Comparison of ENCODE assay signal across 1 cellular context in genomic region chr1:93878501-93878888, GRCh38.
TF ChIP-seq lines count a peak whose summit lies in the region.

No MANE protein-coding gene starts in this region.

TF ChIP-seq in K562, 482 proteins besides CTCF, POLR2A, EP300 and RAD21 (continued from another document):
- TF ChIP-seq, protein P1, sequence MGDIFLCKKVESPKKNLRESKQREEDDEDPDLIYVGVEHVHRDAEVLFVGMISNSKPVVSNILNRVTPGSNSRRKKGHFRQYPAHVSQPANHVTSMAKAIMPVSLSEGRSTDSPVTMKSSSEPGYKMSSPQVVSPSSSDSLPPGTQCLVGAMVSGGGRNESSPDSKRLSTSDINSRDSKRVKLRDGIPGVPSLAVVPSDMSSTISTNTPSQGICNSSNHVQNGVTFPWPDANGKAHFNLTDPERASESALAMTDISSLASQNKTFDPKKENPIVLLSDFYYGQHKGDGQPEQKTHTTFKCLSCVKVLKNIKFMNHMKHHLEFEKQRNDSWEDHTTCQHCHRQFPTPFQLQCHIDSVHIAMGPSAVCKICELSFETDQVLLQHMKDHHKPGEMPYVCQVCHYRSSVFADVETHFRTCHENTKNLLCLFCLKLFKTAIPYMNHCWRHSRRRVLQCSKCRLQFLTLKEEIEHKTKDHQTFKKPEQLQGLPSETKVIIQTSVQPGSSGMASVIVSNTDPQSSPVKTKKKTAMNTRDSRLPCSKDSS (IDR thresholded peaks at IDR 0.05; ENCODE audit: low read depth, partially characterized antibody): no peak
- TF ChIP-seq TEAD1 (CRISPR knock-in tag; IDR thresholded peaks at IDR 0.05) (no peak; a peak in 2 of 4 replicates), KAT7 (CRISPR knock-in tag; IDR thresholded peaks at IDR 0.05; ENCODE audit: borderline replicate concordance) (no peak), FOSL1 (tag; conservative IDR thresholded peaks at IDR 0.05) (peak; percentile 81), NR3C1 (CRISPR knock-in tag; IDR thresholded peaks at IDR 0.05) (no peak), RBM39 (optimal IDR thresholded peaks at IDR 0.05; ENCODE audit: low read depth, low read length) (no peak), CREM (IDR thresholded peaks at IDR 0.05; ENCODE audit: low read depth) (peak; percentile 76), MAFK (IDR thresholded peaks at IDR 0.05; ENCODE audit: low read length) (peak; percentile 74), ZNF561 (CRISPR knock-in tag; conservative IDR thresholded peaks at IDR 0.05) (no peak), ELF4 (CRISPR knock-in tag; IDR thresholded peaks at IDR 0.05) (no peak)
- TF ChIP-seq, protein P2, sequence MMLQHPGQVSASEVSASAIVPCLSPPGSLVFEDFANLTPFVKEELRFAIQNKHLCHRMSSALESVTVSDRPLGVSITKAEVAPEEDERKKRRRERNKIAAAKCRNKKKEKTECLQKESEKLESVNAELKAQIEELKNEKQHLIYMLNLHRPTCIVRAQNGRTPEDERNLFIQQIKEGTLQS (IDR thresholded peaks at IDR 0.05): peak; percentile 46; the same call in 1 of the 2 replicates
- TF ChIP-seq, protein P2 (CRISPR knock-in tag; conservative IDR thresholded peaks at IDR 0.05): no peak
